Comparison of ENCODE assay signal across 10 cellular contexts in genomic region chr20:58131581-58132142, GRCh38.
DNase-seq lines count a peak whose midpoint lies in the region; FAIRE-seq and TF ChIP-seq lines count a peak whose summit lies in the region.
"Had no signal": no experiment of that assay in that cellular context is flagged by ENCODE, and none has a peak within 500 bp of the region (broad histone marks: within the 10 kb centered on the region; RNA-seq: fewer than 3 reads in every experiment).

No MANE protein-coding gene starts in this region.

- H3K79me1 ChIP-seq in H1 (ENCODE audit: low read depth, low read length) = no peaks in the 10 kb centered on the region
- no peaks in the 10 kb centered on the region for H3K79me1 ChIP-seq in trophoblast cell (ENCODE audit: low read length)

- peak; percentile 7 for FAIRE-seq in H1 (lab: Jason Lieb, UNC)

- peak; percentile 75 for DNase-seq in DMS153 (lab: John Stamatoyannopoulos, UW)
- DNase-seq in M059J (ENCODE audit: low read depth) = peak; percentile 96
- peak in 1 of 2 experiments; percentile 30 for DNase-seq in H1 (ENCODE audit: low read depth in 1 of 2, low spot score in 2 of 2)
- no peak for DNase-seq in osteoblast (ENCODE audit: insufficient read length, low spot score, missing footprints)
- DNase-seq in stimulated activated CD4-positive, alpha-beta T cell treated with anti-CD3 and anti-CD28 coated beads, Interleukin-15, amount 100 ng/mL, for 24 hours = no peak
- no peak for DNase-seq in testis
- no peak for DNase-seq in trophoblast cell
- no peak for DNase-seq in NCI-H345 treated with DMSO at 0.1 percent for 48 hours (lab: John Stamatoyannopoulos, UW; ENCODE audit: unreplicated experiment)
- DNase-seq: NCI-H187, spleen had no signal

- no peak for TF ChIP-seq RAD21 in H1 (IDR thresholded peaks at IDR 0.05 in 1 of 2, conservative IDR thresholded peaks at IDR 0.05 in 1 of 2; ENCODE audit: low read depth in 2 of 2, low read length in 2 of 2)

- no peak overlapping the region for H2AK5ac ChIP-seq in H1 (ENCODE audit: low read depth, low read length)
- no peak overlapping the region for H2AK5ac ChIP-seq in trophoblast cell (ENCODE audit: low read length)

- H3K23ac ChIP-seq in H1 (ENCODE audit: insufficient read length) (no peak overlapping the region), trophoblast cell (ENCODE audit: low read length) (no peak overlapping the region)

- no peak overlapping the region for H2BK5ac ChIP-seq in H1 (ENCODE audit: low read depth, low read length)
- H2BK5ac ChIP-seq in trophoblast cell (ENCODE audit: low read depth, low read length, poor library complexity) = no peak overlapping the region

- H3K14ac ChIP-seq in H1 (ENCODE audit: insufficient read length) = no peak overlapping the region
- H3K14ac ChIP-seq in trophoblast cell (ENCODE audit: low read length) = no peak overlapping the region

- intact Hi-C loops in testis (cut with DNase I; ENCODE audit: low total_unique reads) = no loop called here

- H4K5ac ChIP-seq in H1 (ENCODE audit: insufficient read length, low read depth, low read length) = no peak overlapping the region

- H3K4me2 ChIP-seq in H1 (ENCODE audit: insufficient read depth in 1 of 2, low read depth in 2 of 2, low read length in 2 of 2) (peak overlapping the region; percentile 15 to 35; a peak in 3 of 4 replicates), osteoblast (ENCODE audit: insufficient read depth, low read length) (peak overlapping the region; percentile 83), trophoblast cell (ENCODE audit: low read length) (no peak overlapping the region)

- H2BK20ac ChIP-seq in H1 (ENCODE audit: low read length) = 0 out of 2 replicates have a peak overlapping the region, but pooled peaks have one; percentile 48

- H2BK12ac ChIP-seq in H1 (ENCODE audit: low read depth, low read length) (no peak overlapping the region), trophoblast cell (ENCODE audit: low read length) (no peak overlapping the region)

- H3K9ac ChIP-seq in H1 (replicated peaks in 1 of 4; ENCODE audit: extremely low read depth in 1 of 4, low read depth in 3 of 4, low read length in 3 of 4) = no peak overlapping the region
- no peak overlapping the region for H3K9ac ChIP-seq in trophoblast cell (ENCODE audit: low read length)

- TF ChIP-seq POLR2A in H1 (IDR thresholded peaks at IDR 0.05; ENCODE audit: control extremely low read depth in 1 of 2, low read depth in 2 of 2, low read length in 2 of 2) (no peak), testis (IDR thresholded peaks at IDR 0.05) (no peak)

- peak overlapping the region in 1 of 4 experiments; percentile 13; a peak in 1 of 8 replicates for H3K4me3 ChIP-seq in H1 (ENCODE audit: extremely low read depth in 1 of 4, insufficient read depth in 2 of 4, low read depth in 3 of 4, low read length in 4 of 4)
- H3K4me3 ChIP-seq in osteoblast (ENCODE audit: insufficient read depth, low read length) = peak overlapping the region; percentile 64
- no peak overlapping the region for H3K4me3 ChIP-seq in testis
- H3K4me3 ChIP-seq in trophoblast cell (ENCODE audit: low read depth, low read length) = no peak overlapping the region
- H3K4me3 ChIP-seq: spleen had no signal

- POLR2A ChIA-PET in H1 (lab: Charles Lee; ENCODE audit: partially characterized antibody) = no interaction called here

- H3K27me3 ChIP-seq in H1 (replicated peaks in 1 of 4; ENCODE audit: control insufficient read depth in 3 of 4, extremely low read depth in 1 of 4, insufficient read depth in 3 of 4, low read length in 3 of 4) = no peaks in the 10 kb centered on the region; a peak in 1 of 7 replicates
- peaks cover 27% of the 10 kb centered on the region for H3K27me3 ChIP-seq in osteoblast (ENCODE audit: insufficient read depth, low read length)
- no peaks in the 10 kb centered on the region for H3K27me3 ChIP-seq in testis
- H3K27me3 ChIP-seq in trophoblast cell (ENCODE audit: insufficient read depth, low read length) = no peaks in the 10 kb centered on the region

- H2BK15ac ChIP-seq in H1 (ENCODE audit: low read length) = no peak overlapping the region

- no peak overlapping the region for H2AFZ ChIP-seq in H1 (ENCODE audit: low read length)
- peak overlapping the region; percentile 64 for H2AFZ ChIP-seq in osteoblast (ENCODE audit: low read length)
- H2AFZ ChIP-seq in trophoblast cell (ENCODE audit: insufficient read depth, low read length, poor library complexity) = no peak overlapping the region

- H2BK120ac ChIP-seq in H1 (replicated peaks; ENCODE audit: low read depth, low read length) (no peak overlapping the region), trophoblast cell (ENCODE audit: insufficient read depth, low read length, poor library complexity) (no peak overlapping the region)

- CTCF ChIA-PET in H1 (lab: Charles Lee; ENCODE audit: partially characterized antibody) = interaction anchor here (1.3 to 4.3 kb wide), 5 partner anchors 10 to 79 kb away, joined by 3 to 16 read pairs (median 12); no protein-coding TSS in a partner anchor

- H3K4me1 ChIP-seq in H1 (replicated peaks in 1 of 4; ENCODE audit: control insufficient read depth in 3 of 4, insufficient read depth in 4 of 4, low read length in 3 of 4) (peaks cover 6 to 9% (median 8%) of the 10 kb centered on the region in 4 experiments; a peak in 6 of 7 replicates), osteoblast (ENCODE audit: insufficient read depth, low read length) (peaks cover 24% of the 10 kb centered on the region), testis (peaks cover 5% of the 10 kb centered on the region), trophoblast cell (ENCODE audit: control insufficient read depth in 1 of 2, insufficient read depth in 2 of 2, low read length in 2 of 2) (no peaks in the 10 kb centered on the region)

- no peaks in the 10 kb centered on the region for H3K23me2 ChIP-seq in H1 (ENCODE audit: low read depth, low read length)

- TF ChIP-seq CTCF in H1 (IDR thresholded peaks at IDR 0.05; ENCODE audit: control extremely low read depth in 1 of 3, insufficient read depth in 1 of 3, low read depth in 1 of 3, low read length in 3 of 3) (no peak), osteoblast (IDR thresholded peaks at IDR 0.05; ENCODE audit: extremely low read depth, low read depth, low read length) (no peak), testis (IDR thresholded peaks at IDR 0.05) (no peak)

- no peak overlapping the region for H3K56ac ChIP-seq in H1 (replicated peaks; ENCODE audit: insufficient read length, low read depth, low read length)

- H3K18ac ChIP-seq in H1 (ENCODE audit: extremely low read depth, low read length) (no peak overlapping the region; the same call in 1 of the 2 replicates), trophoblast cell (ENCODE audit: low read length) (no peak overlapping the region)

- TF ChIP-seq EP300 in H1 (IDR thresholded peaks at IDR 0.05; ENCODE audit: borderline replicate concordance in 1 of 2, low read depth in 2 of 2, low read length in 2 of 2) = no peak

- no peak overlapping the region for H4K8ac ChIP-seq in H1 (ENCODE audit: extremely low read depth, insufficient read depth, low read length)
- no peak overlapping the region for H4K8ac ChIP-seq in trophoblast cell (ENCODE audit: low read depth, low read length)

- H3K36me3 ChIP-seq in H1 (ENCODE audit: control insufficient read depth in 2 of 4, insufficient read depth in 4 of 4, low read length in 3 of 4) (no peaks in the 10 kb centered on the region), osteoblast (ENCODE audit: insufficient read depth, low read length) (no peaks in the 10 kb centered on the region), testis (ENCODE audit: low read depth, missing control alignments) (no peaks in the 10 kb centered on the region), trophoblast cell (ENCODE audit: control insufficient read depth in 1 of 2, insufficient read depth in 2 of 2, low read length in 2 of 2) (no peaks in the 10 kb centered on the region)
- H3K36me3 ChIP-seq: spleen had no signal

- WGBS in H1 (ENCODE audit: extremely low coverage in 1 of 2, insufficient coverage in 1 of 2, insufficient read length in 1 of 2, insufficient replicate concordance in 2 of 2, low coverage in 1 of 2, low lambda C conversion rate in 2 of 2, missing lambda C conversion rate in 1 of 2), 2 experiments = 63% methylated on average over 8 of the region's 8 CpGs; no CpG with 5 or more reads in 1 of the 2 experiments
- WGBS in testis, 2 donors = 21 to 28% methylated on average over 8 of the region's 8 CpGs
- WGBS in trophoblast cell (ENCODE audit: extremely low coverage, insufficient coverage, insufficient read length) = no CpG with 5 or more reads among the region's 8 CpGs

- H4K91ac ChIP-seq in H1 (replicated peaks; ENCODE audit: insufficient read length, low read length) = no peak overlapping the region
- no peak overlapping the region for H4K91ac ChIP-seq in trophoblast cell (ENCODE audit: low read depth, low read length)

- H3K9me3 ChIP-seq in H1 (ENCODE audit: insufficient read depth in 2 of 2, low read depth in 1 of 2, low read length in 1 of 2) (no peaks in the 10 kb centered on the region), osteoblast (ENCODE audit: low read depth, low read length) (no peaks in the 10 kb centered on the region), testis (no peaks in the 10 kb centered on the region), trophoblast cell (ENCODE audit: insufficient read depth, low read depth, low read length) (no peaks in the 10 kb centered on the region)

- H4K12ac ChIP-seq in trophoblast cell (ENCODE audit: low read depth, low read length) = no peak overlapping the region

- H3K4ac ChIP-seq in H1 (replicated peaks; ENCODE audit: insufficient read length, low read depth, low read length) = no peak overlapping the region
- H3K4ac ChIP-seq in trophoblast cell (ENCODE audit: low read depth, low read length) = no peak overlapping the region

- H3K27ac ChIP-seq in H1 (ENCODE audit: low read depth, low read length) (no peak overlapping the region), osteoblast (ENCODE audit: low read depth, low read length) (peak overlapping the region; percentile 42), testis (no peak overlapping the region), trophoblast cell (ENCODE audit: low read depth, low read length) (no peak overlapping the region)
- H3K27ac ChIP-seq: spleen had no signal

- H3K79me2 ChIP-seq in H1 (ENCODE audit: control insufficient read depth in 1 of 2, insufficient read depth in 2 of 2, low read length in 2 of 2) = no peaks in the 10 kb centered on the region
- no peaks in the 10 kb centered on the region for H3K79me2 ChIP-seq in osteoblast (ENCODE audit: insufficient read depth, low read length)
- no peaks in the 10 kb centered on the region for H3K79me2 ChIP-seq in trophoblast cell (ENCODE audit: control insufficient read depth, insufficient read depth, low read length, poor library complexity)

- H4K20me1 ChIP-seq in H1 (replicated peaks in 1 of 2; ENCODE audit: control insufficient read depth in 1 of 2, insufficient read depth in 2 of 2, low read length in 2 of 2) (no peaks in the 10 kb centered on the region), osteoblast (ENCODE audit: insufficient read depth, low read length) (no peaks in the 10 kb centered on the region)

Comparison
In these comparisons a context has a peak if more than half of its experiments do, and no peak if none do; other contexts are left out.
1. DNase-seq: peak in DMS153 (single experiment) and M059J (single experiment); none in osteoblast (single experiment), stimulated activated CD4-positive, alpha-beta T cell treated with anti-CD3 and anti-CD28 coated beads, Interleukin-15, amount 100 ng/mL, for 24 hours (single experiment), testis (single experiment), trophoblast cell (0 of 2) and NCI-H345 treated with DMSO at 0.1 percent for 48 hours (single experiment).